8 cellular contexts compared by ENCODE assay signal in the genomic region with DNA sequence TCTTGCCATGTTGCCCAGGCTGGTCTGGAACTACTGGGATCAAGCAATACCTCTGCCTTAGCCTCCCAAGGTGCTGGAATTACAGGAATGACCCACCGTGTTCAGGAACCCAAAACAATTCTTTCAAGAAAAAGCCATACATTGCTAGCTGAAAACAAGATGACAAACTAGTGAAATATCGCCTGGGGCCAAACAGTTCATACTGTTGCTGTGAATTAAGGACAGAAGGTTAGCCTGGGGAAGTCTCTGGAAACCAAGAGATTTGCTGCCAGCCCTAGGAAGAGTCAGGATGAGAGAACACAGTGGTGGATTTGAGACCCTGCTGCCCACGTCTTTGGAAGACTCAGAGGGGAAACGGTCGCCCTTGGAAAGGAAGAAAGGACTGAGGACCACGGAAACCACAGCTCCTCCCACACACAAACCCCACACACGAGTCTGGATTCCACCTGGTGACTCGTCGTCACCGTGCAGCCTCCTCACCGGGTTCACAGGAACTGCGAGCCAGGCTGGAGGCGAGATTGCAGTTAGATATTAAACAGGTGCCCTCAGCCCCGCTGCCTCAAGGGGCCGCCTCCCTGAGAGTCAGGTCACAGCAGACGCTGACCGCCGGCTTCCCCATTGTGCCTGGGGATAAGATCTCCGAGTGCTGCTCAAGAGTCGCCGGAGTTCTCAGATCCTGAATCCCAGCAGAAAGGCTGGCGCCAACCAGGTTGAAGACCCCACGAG. TPM values are rescaled to one million over a fixed set of nuclear protein-coding genes. Genes with fewer than 3 reads are reported as not detected.
A peak's percentile ranks its signal among the peaks of the same experiment; 100 is the strongest.
DNase-seq lines count a peak whose midpoint lies in the region; ATAC-seq and TF ChIP-seq lines count a peak whose summit lies in the region.
"Not testable (repeated sequence)": the region's sequence is repeated elsewhere in the genome, so short reads cannot be mapped to it uniquely, and the experiment has no call there.

No MANE protein-coding gene starts in this region.

- H3K79me2 ChIP-seq in OCI-LY1 (ENCODE audit: insufficient read depth, low read length): not testable (repeated sequence)

- H3K4me2 ChIP-seq in OCI-LY1 (ENCODE audit: low read length): peak overlapping the region; percentile 98

- not testable (repeated sequence) for H3K36me3 ChIP-seq in OCI-LY1 (ENCODE audit: insufficient read depth, low read length); skeletal muscle tissue (ENCODE audit: control insufficient read depth in 3 of 3, insufficient read depth in 3 of 3, low read length in 3 of 3); aorta (ENCODE audit: control insufficient read depth in 1 of 2, insufficient read depth in 2 of 2, low read length in 1 of 2)

- H3K9me2 ChIP-seq in OCI-LY1 (ENCODE audit: low read depth, low read length): not testable (repeated sequence)

- H3K9me3 ChIP-seq in OCI-LY1 (ENCODE audit: low read length); skeletal muscle tissue (ENCODE audit: control insufficient read depth in 3 of 3, low read length in 3 of 3); aorta (ENCODE audit: control insufficient read depth, low read length): not testable (repeated sequence)

- not testable (repeated sequence) for H3K27me3 ChIP-seq in OCI-LY1 (ENCODE audit: insufficient read depth, low read length); skeletal muscle tissue (ENCODE audit: control insufficient read depth in 3 of 3, insufficient read depth in 3 of 3, low read length in 3 of 3); aorta (ENCODE audit: control insufficient read depth in 1 of 2, insufficient read depth in 2 of 2, low read length in 1 of 2)

- peak; percentile 22 to 29 (median 29) for DNase-seq in activated CD8-positive, alpha-beta memory T cell treated with anti-CD3 and anti-CD28 coated beads for 48 hours (ENCODE audit: low read depth in 2 of 3, low spot score in 2 of 3)
- peak; percentile 27 for DNase-seq in dermis blood vessel endothelial cell
- peak; percentile 28 to 35 for DNase-seq in left colon
- peak in 1 of 2 donors; percentile 48 for DNase-seq in aorta

- WGBS in aorta, 2 donors: 2 to 3% methylated on average over 14 to 19 of the region's 23 CpGs

- ATAC-seq in GM18517 (IDR thresholded peaks at IDR 0.05; ENCODE audit: unreplicated experiment) (peak; percentile 35), HG03175 (IDR thresholded peaks at IDR 0.05; ENCODE audit: unreplicated experiment) (peak; percentile 48), left colon (peak; percentile 70), aorta (ENCODE audit: low FRiP score) (peak; percentile 13)

- intact Hi-C loops in left colon (cut with DNase I, micrococcal nuclease); aorta (cut with DNase I): not testable (repeated sequence)

- H3F3A ChIP-seq in OCI-LY1 (ENCODE audit: insufficient read depth, low read length): not testable (repeated sequence)

- not testable (repeated sequence) for H2AFZ ChIP-seq in OCI-LY1 (ENCODE audit: low read length)

- not testable (repeated sequence) for H3K27ac ChIP-seq in OCI-LY1 (ENCODE audit: low read depth, low read length, poor library complexity, severe bottlenecking); skeletal muscle tissue (ENCODE audit: low read depth, low read length)
- peak overlapping the region in 1 of 2 donors; percentile 61 for H3K27ac ChIP-seq in aorta (ENCODE audit: low read depth in 1 of 2, low read length in 2 of 2)

- TF ChIP-seq CTCF in OCI-LY1 (IDR thresholded peaks at IDR 0.05; ENCODE audit: low read length): not testable (repeated sequence)

- not testable (repeated sequence) for H3K4me1 ChIP-seq in OCI-LY1 (ENCODE audit: insufficient read depth, low read length, severe bottlenecking); skeletal muscle tissue (ENCODE audit: control insufficient read depth in 3 of 3, insufficient read depth in 3 of 3, low read length in 3 of 3); aorta (ENCODE audit: control insufficient read depth in 1 of 2, insufficient read depth in 2 of 2, low read length in 2 of 2)

- H3K9ac ChIP-seq in OCI-LY1 (ENCODE audit: low read length): peak overlapping the region; percentile 86
- peak overlapping the region in 2 of 3 donors; percentile 78 to 84 for H3K9ac ChIP-seq in skeletal muscle tissue (ENCODE audit: low read depth in 1 of 3, low read length in 3 of 3)

- peak overlapping the region; percentile 95 for H3K4me3 ChIP-seq in OCI-LY1 (ENCODE audit: low read depth, low read length, poor library complexity, severe bottlenecking)
- peak overlapping the region; percentile 67 to 92 (median 92) for H3K4me3 ChIP-seq in skeletal muscle tissue (ENCODE audit: low read length in 3 of 3)
- H3K4me3 ChIP-seq in aorta (ENCODE audit: low read length in 2 of 2): peak overlapping the region; percentile 75 to 97

- not testable (repeated sequence) for H4K20me1 ChIP-seq in OCI-LY1 (ENCODE audit: insufficient read depth, low read length)

RNA-seq across cellular contexts. Expression of gene ZNF443, which starts 1.0 kb away (rescaled TPM):
- total RNA-seq in dermis blood vessel endothelial cell: 6.2 and 9.5 TPM in 2 replicates
- total RNA-seq in left colon: 1 to 10 TPM; 6.0 to 7.4 TPM
- 4.7 TPM for total RNA-seq in skeletal muscle tissue
- total RNA-seq in aorta: 1 to 10 TPM; 3.8 to 5.5 TPM
- polyA plus RNA-seq in aorta: 1 to 10 TPM; 1.6 to 2.3 TPM

RNA-seq across cellular contexts. Expression of gene ZNF799, which starts 38.8 kb away (rescaled TPM):
- total RNA-seq in dermis blood vessel endothelial cell: 6.1 and 12.1 TPM in 2 replicates
- total RNA-seq in left colon: 1 to 10 TPM; 5.6 to 7.5 TPM
- 5.7 TPM for total RNA-seq in skeletal muscle tissue
- total RNA-seq in aorta: 1 to 10 TPM; 5.3 to 7.6 TPM
- 1 to 10 TPM; 2.4 to 3.9 TPM for polyA plus RNA-seq in aorta

RNA-seq across cellular contexts. Expression of gene ZNF709, which starts 44.8 kb away (rescaled TPM):
- total RNA-seq in dermis blood vessel endothelial cell (3.5 and 5.8 TPM in 2 replicates), left colon (1 to 10 TPM; 1.3 to 2.5 TPM), skeletal muscle tissue (5.7 TPM), aorta (1 to 10 TPM; 5.1 to 5.8 TPM)
- polyA plus RNA-seq in aorta: 1 to 10 TPM in 1 of 2 donors, not detected in 1; 1.2 TPM

Comparison
In these comparisons a context has a peak if more than half of its experiments do, and no peak if none do; other contexts are left out.
1. ATAC-seq: peak in every context shown above with its lines; median percentile 70 in left colon; 48 in HG03175; 35 in GM18517; 13 in aorta.